In the genomic region with DNA sequence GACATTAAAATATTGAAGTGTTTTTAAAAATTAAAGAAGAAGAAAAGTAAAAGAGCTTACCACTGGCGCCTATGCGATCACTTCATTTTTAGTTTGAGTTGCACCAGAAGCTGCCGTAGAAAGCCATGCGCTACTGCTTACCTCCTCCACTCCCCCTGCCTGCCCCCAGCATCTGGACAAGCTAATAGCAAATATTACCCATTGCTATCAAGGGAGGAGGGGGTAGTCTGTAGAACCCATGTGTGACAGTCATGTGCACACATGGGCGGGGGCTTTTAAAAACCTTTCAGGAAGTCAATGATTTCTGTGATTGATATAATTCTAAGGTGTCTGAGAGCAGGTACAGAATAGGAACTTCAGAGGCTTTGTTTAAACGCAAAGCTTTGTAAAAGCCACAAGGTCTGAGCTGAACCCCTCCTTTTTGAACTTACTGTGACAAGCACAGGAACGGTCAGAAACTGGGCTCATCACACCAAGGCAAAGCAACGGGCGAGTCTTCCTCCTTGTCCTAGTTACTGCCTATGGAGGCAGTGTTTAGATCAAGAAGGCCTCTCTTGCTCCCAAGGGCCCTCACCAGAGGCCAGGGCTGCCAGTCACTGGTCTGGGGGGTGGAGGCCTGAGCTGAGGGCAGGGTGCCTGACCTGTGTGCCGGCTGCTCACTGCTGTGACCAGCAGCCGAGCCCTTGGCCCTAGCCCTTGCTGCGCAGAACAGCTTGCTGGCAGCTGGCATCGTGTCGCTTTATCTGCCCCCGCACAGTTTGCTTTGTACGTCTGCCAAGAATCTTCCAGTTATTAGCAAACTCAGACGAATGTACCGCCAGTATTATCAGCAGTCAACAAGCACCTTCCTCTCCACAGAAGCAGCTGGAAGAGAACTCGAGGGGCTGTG, we compare ENCODE assay signal across 8 cellular contexts. TPM values are rescaled to one million over a fixed set of nuclear protein-coding genes. Genes with fewer than 3 reads are reported as not detected.
DNase-seq lines count a peak whose midpoint lies in the region; ATAC-seq and TF ChIP-seq lines count a peak whose summit lies in the region.

No MANE protein-coding gene starts in this region.

- H3K4me3 ChIP-seq in left lung = no peak overlapping the region
- no peak overlapping the region for H3K4me3 ChIP-seq in testis
- H3K4me3 ChIP-seq in WERI-Rb-1 (ENCODE audit: low read depth, low read length) = no peak overlapping the region

- 38 to 57% methylated on average over 18 to 19 of the region's 19 CpGs for WGBS in testis, 2 donors

- no peak for TF ChIP-seq CTCF in left lung (IDR thresholded peaks at IDR 0.05)
- no peak for TF ChIP-seq CTCF in testis (IDR thresholded peaks at IDR 0.05)
- no peak for TF ChIP-seq CTCF in WERI-Rb-1 (IDR thresholded peaks at IDR 0.05; ENCODE audit: low read depth, low read length)

- intact Hi-C loops in left lung (cut with DNase I) = no loop called here
- intact Hi-C loops in testis (cut with DNase I; ENCODE audit: low total_unique reads) = no loop called here

- H3K4me1 ChIP-seq in left lung (peaks cover 7 to 15% of the 10 kb centered on the region in 2 donors), testis (peaks cover 21% of the 10 kb centered on the region)

- no peaks in the 10 kb centered on the region for H3K27me3 ChIP-seq in left lung
- H3K27me3 ChIP-seq in testis = no peaks in the 10 kb centered on the region
- H3K27me3 ChIP-seq in WERI-Rb-1 (ENCODE audit: insufficient read depth, low read depth, severe bottlenecking) = no peaks in the 10 kb centered on the region

- peak; percentile 35 for DNase-seq in NCI-H2107 treated with DMSO at 0.1 percent for 48 hours (lab: John Stamatoyannopoulos, UW; ENCODE audit: unreplicated experiment)
- no peak for DNase-seq in NCI-H2107 (lab: John Stamatoyannopoulos, UW)
- peak; percentile 72 for DNase-seq in astrocyte of the hippocampus (ENCODE audit: low read depth, low spot score)
- DNase-seq in left lung = peak in 1 of 2 donors; percentile 80
- DNase-seq in testis = peak; percentile 92
- DNase-seq in activated CD4-positive, alpha-beta T cell treated with anti-CD3 and anti-CD28 coated beads, Interleukin-2, amount 50 U/mL, for 4 hours = no peak
- DNase-seq in WERI-Rb-1 = no peak
- DNase-seq in iPS-NIHi7 (ENCODE audit: extremely low spot score) = no peak

- H3K9me3 ChIP-seq in left lung = no peaks in the 10 kb centered on the region
- no peaks in the 10 kb centered on the region for H3K9me3 ChIP-seq in testis
- no peaks in the 10 kb centered on the region for H3K9me3 ChIP-seq in WERI-Rb-1 (ENCODE audit: severe bottlenecking)

- no peak for TF ChIP-seq POLR2A in testis (IDR thresholded peaks at IDR 0.05)

- H3K36me3 ChIP-seq in left lung (peaks cover 0 to 94% of the 10 kb centered on the region in 2 donors), testis (ENCODE audit: low read depth, missing control alignments) (no peaks in the 10 kb centered on the region), WERI-Rb-1 (peaks cover 75% of the 10 kb centered on the region)

- H3K27ac ChIP-seq in left lung (peak overlapping the region; percentile 20 to 37), testis (peak overlapping the region; percentile 60 to 73), WERI-Rb-1 (no peak overlapping the region)

- peak; percentile 96 for ATAC-seq in left lung

RNA-seq across cellular contexts. Expression of a gene that starts 15.0 kb away (rescaled TPM):
- total RNA-seq in left lung (1 to 10 TPM; 4.2 to 8.5 TPM), testis (10 to 100 TPM in 1 of 2 donors, 1 to 10 TPM in 1; 8.9 to 13.8 TPM)
- polyA plus RNA-seq in testis (ENCODE audit: insufficient read depth, low read depth, low replicate concordance) = 11.8 TPM

Comparison
In these comparisons a context has a peak if more than half of its experiments do, and no peak if none do; other contexts are left out.
1. DNase-seq: peak in NCI-H2107 treated with DMSO at 0.1 percent for 48 hours (single experiment), astrocyte of the hippocampus (single experiment) and testis (single experiment); none in NCI-H2107 (single experiment), activated CD4-positive, alpha-beta T cell treated with anti-CD3 and anti-CD28 coated beads, Interleukin-2, amount 50 U/mL, for 4 hours (0 of 2), WERI-Rb-1 (single experiment) and iPS-NIHi7 (single experiment).